In genomic region chr4:77952399-77952974, GRCh38 we compare ENCODE assay signal across 23 cellular contexts.
"Had no signal": no experiment of that assay in that cellular context is flagged by ENCODE, and none has a peak within 500 bp of the region (broad histone marks: within the 10 kb centered on the region; RNA-seq: fewer than 3 reads in every experiment).

No MANE protein-coding gene starts in this region.

- H3K27me3 Mint-ChIP-seq: activated B cell treated with CpG ODN at 0.5 μM for 24 hours; activated CD4-positive, alpha-beta T cell treated with anti-CD3 and anti-CD28 coated beads, Interleukin-2, amount 10 ng/mL, durations not matched to agents 24 days and 14 days; activated naive CD4-positive, alpha-beta T cell treated with anti-CD3 and anti-CD28 coated beads, Interleukin-2, amount 50 U/mL, for 24 hours; dendritic cell treated with granulocyte-macrophage colony-stimulating factor and Interleukin-4, amounts not matched to agents 40 ng/mL and 50 ng/mL, for 4 days; natural killer cell treated with Interleukin-12 subunit alpha and Interleukin-12 subunit beta and Interleukin-15 and Interleukin-18, amount 100 ng/mL, for 72 hours; stimulated activated naive B cell treated with anti-CD40 and anti-IgM and Interleukin-4, amounts not matched to agents 10 μg/mL and 1 μg/mL and 100 μg/mL, for 72 hours; T-cell had no signal

- H3K4me3 ChIP-seq: gastrocnemius medialis, spleen, tibial nerve had no signal

- H3K27ac Mint-ChIP-seq: activated B cell treated with CpG ODN at 0.5 μM for 24 hours; activated CD4-positive, alpha-beta T cell treated with anti-CD3 and anti-CD28 coated beads, Interleukin-2, amount 10 ng/mL, durations not matched to agents 24 days and 14 days; dendritic cell treated with granulocyte-macrophage colony-stimulating factor and Interleukin-4, amounts not matched to agents 40 ng/mL and 50 ng/mL, for 4 days; mesothelial cell of epicardium; natural killer cell treated with Interleukin-12 subunit alpha and Interleukin-12 subunit beta and Interleukin-15 and Interleukin-18, amount 100 ng/mL, for 72 hours; stimulated activated naive B cell treated with anti-CD40 and anti-IgM and Interleukin-4, amounts not matched to agents 10 μg/mL and 1 μg/mL and 100 μg/mL, for 72 hours; T-cell had no signal

- H3K4me3 Mint-ChIP-seq: activated B cell treated with CpG ODN at 0.5 μM for 24 hours; activated CD4-positive, alpha-beta T cell treated with anti-CD3 and anti-CD28 coated beads, Interleukin-2, amount 10 ng/mL, durations not matched to agents 24 days and 14 days; activated naive CD4-positive, alpha-beta T cell treated with anti-CD3 and anti-CD28 coated beads, Interleukin-2, amount 50 U/mL, for 24 hours; dendritic cell treated with granulocyte-macrophage colony-stimulating factor and Interleukin-4, amounts not matched to agents 40 ng/mL and 50 ng/mL, for 4 days; mesothelial cell of epicardium; natural killer cell treated with Interleukin-12 subunit alpha and Interleukin-12 subunit beta and Interleukin-15 and Interleukin-18, amount 100 ng/mL, for 72 hours; stimulated activated naive B cell treated with anti-CD40 and anti-IgM and Interleukin-4, amounts not matched to agents 10 μg/mL and 1 μg/mL and 100 μg/mL, for 72 hours; T-cell had no signal

- DNase-seq: activated B cell treated with CpG ODN at 0.5 μM for 24 hours; activated CD4-positive, alpha-beta T cell treated with anti-CD3 and anti-CD28 coated beads, Interleukin-2, amount 10 ng/mL, durations not matched to agents 24 days and 14 days; activated effector memory CD4-positive, alpha-beta T cell treated with Interleukin-2 at 50 U/mL for 16 hours; amniotic stem cell; effector CD8-positive, alpha-beta T cell; gastrocnemius medialis; head of caudate nucleus; kidney; spleen; stimulated activated CD4-positive, alpha-beta T cell treated with anti-CD3 and anti-CD28 coated beads, Interleukin-4, amount 100 ng/mL, for 4 hours; stimulated activated naive B cell treated with anti-CD40 and anti-IgM and Interleukin-4, amounts not matched to agents 10 μg/mL and 1 μg/mL and 100 μg/mL, for 72 hours; substantia nigra; T-cell had no signal

- H3K27ac ChIP-seq: gastrocnemius medialis, parathyroid adenoma, spleen, tibial nerve had no signal

- H3K9me3 Mint-ChIP-seq: activated B cell treated with CpG ODN at 0.5 μM for 24 hours; activated CD4-positive, alpha-beta T cell treated with anti-CD3 and anti-CD28 coated beads, Interleukin-2, amount 10 ng/mL, durations not matched to agents 24 days and 14 days; activated naive CD4-positive, alpha-beta T cell treated with anti-CD3 and anti-CD28 coated beads, Interleukin-2, amount 50 U/mL, for 24 hours; dendritic cell treated with granulocyte-macrophage colony-stimulating factor and Interleukin-4, amounts not matched to agents 40 ng/mL and 50 ng/mL, for 4 days; mesothelial cell of epicardium; natural killer cell treated with Interleukin-12 subunit alpha and Interleukin-12 subunit beta and Interleukin-15 and Interleukin-18, amount 100 ng/mL, for 72 hours; stimulated activated naive B cell treated with anti-CD40 and anti-IgM and Interleukin-4, amounts not matched to agents 10 μg/mL and 1 μg/mL and 100 μg/mL, for 72 hours; T-cell had no signal

- H3K9me3 ChIP-seq: gastrocnemius medialis, spleen, tibial nerve had no signal

- ATAC-seq: esophagus mucosa; gastrocnemius medialis; left lobe of liver; natural killer cell treated with Interleukin-12 subunit alpha and Interleukin-12 subunit beta and Interleukin-15 and Interleukin-18, amount 100 ng/mL, for 72 hours; sciatic nerve; stimulated activated naive B cell treated with anti-CD40 and anti-IgM and Interleukin-4, amounts not matched to agents 10 μg/mL and 1 μg/mL and 100 μg/mL, for 72 hours; T-cell had no signal

- FAIRE-seq: kidney, urothelium cell line had no signal

- H3K4me1 Mint-ChIP-seq: activated B cell treated with CpG ODN at 0.5 μM for 24 hours; mesothelial cell of epicardium; stimulated activated naive B cell treated with anti-CD40 and anti-IgM and Interleukin-4, amounts not matched to agents 10 μg/mL and 1 μg/mL and 100 μg/mL, for 72 hours; T-cell had no signal

- H2AFZ ChIP-seq: parathyroid adenoma had no signal

- H3K9ac ChIP-seq: parathyroid adenoma had no signal

- H3K4me1 ChIP-seq: gastrocnemius medialis, parathyroid adenoma, spleen, tibial nerve had no signal

- H3K27me3 ChIP-seq: gastrocnemius medialis, spleen, tibial nerve had no signal

- H3K79me2 ChIP-seq: parathyroid adenoma had no signal
